24 cellular contexts compared by ENCODE assay signal in the genomic region with DNA sequence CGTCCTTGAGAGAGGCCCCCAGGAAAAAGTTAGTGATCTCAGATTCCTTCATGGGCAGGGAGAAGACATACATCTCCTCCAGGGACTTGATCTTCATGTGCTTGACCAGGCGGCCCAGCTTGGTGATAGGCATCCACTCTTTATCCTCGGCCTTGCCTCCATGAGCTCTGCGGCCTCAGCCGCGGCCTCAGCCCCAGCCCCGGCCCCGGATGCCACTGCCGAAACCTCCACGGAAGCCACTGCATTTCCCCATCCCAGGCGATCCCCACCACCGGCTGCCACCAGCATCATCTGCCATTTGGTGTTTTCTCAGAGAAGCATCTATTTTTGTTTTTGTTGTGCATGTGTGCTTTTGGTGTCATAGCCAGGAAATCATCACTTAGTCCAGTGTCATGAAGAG. TPM values are rescaled to one million over a fixed set of nuclear protein-coding genes. Genes with fewer than 3 reads are reported as not detected.
A peak's percentile ranks its signal among the peaks of the same experiment; 100 is the strongest.
DNase-seq lines count a peak whose midpoint lies in the region; ATAC-seq, FAIRE-seq and TF ChIP-seq lines count a peak whose summit lies in the region.
"Had no signal": no experiment of that assay in that cellular context is flagged by ENCODE, and none has a peak within 500 bp of the region (broad histone marks: within the 10 kb centered on the region; RNA-seq: fewer than 3 reads in every experiment).

No MANE protein-coding gene starts in this region.

- no peaks in the 10 kb centered on the region for H3K9me3 Mint-ChIP-seq in H9
- H3K9me3 Mint-ChIP-seq in osteocyte (ENCODE audit: unreplicated experiment): no peaks in the 10 kb centered on the region
- H3K9me3 Mint-ChIP-seq: CD4-positive, alpha-beta T cell; CD8-positive, alpha-beta T cell had no signal

- H3K4me1 ChIP-seq in HepG2 (ENCODE audit: insufficient read depth, low read length) (no peaks in the 10 kb centered on the region), right lobe of liver (no peaks in the 10 kb centered on the region), H9 (ENCODE audit: insufficient read depth, low read length) (no peaks in the 10 kb centered on the region)
- H3K4me1 ChIP-seq: BLaER1 treated with 17β-estradiol and CSF1 and Interleukin-3, amounts not matched to agents 10 nM and 100 nM; Caco-2 had no signal

- H3K4me1 Mint-ChIP-seq in H9 (no peaks in the 10 kb centered on the region), osteocyte (ENCODE audit: unreplicated experiment) (no peaks in the 10 kb centered on the region)
- H3K4me1 Mint-ChIP-seq: B cell had no signal

- H4K20me1 ChIP-seq in HepG2 (ENCODE audit: insufficient read depth, low read length) (peaks cover 7% of the 10 kb centered on the region; the same call in 1 of the 2 replicates), H9 (ENCODE audit: control insufficient read depth, insufficient read depth, insufficient read length) (no peaks in the 10 kb centered on the region)

- H3K27ac Mint-ChIP-seq in H9 (peak overlapping the region in 2 of 3 experiments; percentile 44 to 77; a peak in 2 of 7 replicates), osteocyte (ENCODE audit: unreplicated experiment) (no peak overlapping the region)
- H3K27ac Mint-ChIP-seq: B cell; CD4-positive, alpha-beta T cell; CD8-positive, alpha-beta T cell had no signal

- H3K9me3 ChIP-seq in HepG2 (ENCODE audit: low read length) (no peaks in the 10 kb centered on the region), right lobe of liver (no peaks in the 10 kb centered on the region), H9 (ENCODE audit: control insufficient read depth, low read depth, low read length) (no peaks in the 10 kb centered on the region)
- H3K9me3 ChIP-seq: BLaER1 treated with 17β-estradiol and CSF1 and Interleukin-3, amounts not matched to agents 10 nM and 100 nM; Caco-2 had no signal

- TF ChIP-seq CTCF in HepG2 (CRISPR knock-in tag; IDR thresholded peaks at IDR 0.05) (no peak), right lobe of liver (IDR thresholded peaks at IDR 0.05) (no peak), H9 (conservative IDR thresholded peaks at IDR 0.05) (no peak), osteocyte (IDR thresholded peaks at IDR 0.05) (no peak)

- H3K27me3 Mint-ChIP-seq in H9 (ENCODE audit: low read depth): no peaks in the 10 kb centered on the region
- no peaks in the 10 kb centered on the region for H3K27me3 Mint-ChIP-seq in osteocyte (ENCODE audit: unreplicated experiment)
- H3K27me3 Mint-ChIP-seq: B cell; CD4-positive, alpha-beta T cell had no signal

- in situ Hi-C loops in HepG2 (cut with HindIII; ENCODE audit: extremely low pct_ligation_motif_present, low pct_unique_long_range_greater_than_20kb): no loop called here

- H3K56ac ChIP-seq in H9 (ENCODE audit: insufficient read length, low read depth, low read length): no peak overlapping the region

- H4K8ac ChIP-seq in H9 (replicated peaks; ENCODE audit: insufficient read length, low read depth, low read length): no peak overlapping the region

- H2BK12ac ChIP-seq in H9 (ENCODE audit: insufficient read length, low read depth, low read length): no peak overlapping the region

- no peak overlapping the region for H3K4ac ChIP-seq in H9 (ENCODE audit: low read depth, low read length)

- H3K18ac ChIP-seq in H9 (ENCODE audit: insufficient read length, low read depth, low read length): no peak overlapping the region

- H4K5ac ChIP-seq in H9 (ENCODE audit: insufficient read length, low read depth, low read length): no peak overlapping the region

- H3K4me2 ChIP-seq in HepG2 (ENCODE audit: low read depth, low read length): no peak overlapping the region
- no peak overlapping the region for H3K4me2 ChIP-seq in H9 (ENCODE audit: insufficient read depth, insufficient read length, low read length)
- H3K4me2 ChIP-seq: BLaER1 treated with 17β-estradiol and CSF1 and Interleukin-3, amounts not matched to agents 10 nM and 100 nM had no signal

- WGBS in HepG2 (ENCODE audit: low lambda C conversion rate): 98% methylated on average over 10 of the region's 12 CpGs
- 95% methylated on average over 3 of the region's 12 CpGs for WGBS in right lobe of liver (ENCODE audit: insufficient coverage, low coverage, low lambda C conversion rate, missing lambda C conversion rate)
- no CpG with 5 or more reads among the region's 12 CpGs for WGBS in H9 (ENCODE audit: extremely low coverage, insufficient read length, low lambda C conversion rate)

- no peak overlapping the region for H3K14ac ChIP-seq in H9 (ENCODE audit: insufficient read depth, low read length)

- DNase-seq in HepG2 (ENCODE audit: low spot score) (no peak), right lobe of liver (no peak), H9 (no peak), osteocyte (ENCODE audit: extremely low spot score, unreplicated experiment) (peak; percentile 68)
- DNase-seq: 8988T; AML-193; Caco-2; Calu3; CD4-positive, alpha-beta T cell; CD8-positive, alpha-beta T cell; DMS53; DMS79; DND-41; EL; GDM1 had no signal

- H3K27ac ChIP-seq in HepG2 (ENCODE audit: extremely low read length, insufficient read depth, low read length) (no peak overlapping the region), right lobe of liver (no peak overlapping the region), H9 (ENCODE audit: insufficient read length, low read depth, low read length) (no peak overlapping the region)
- H3K27ac ChIP-seq: BLaER1 treated with 17β-estradiol and CSF1 and Interleukin-3, amounts not matched to agents 10 nM and 100 nM; C4-2B had no signal

- FAIRE-seq in HepG2 (lab: Jason Lieb, UNC): no peak
- FAIRE-seq: A204.1, D721Med, GM12878, GM12892 had no signal

- H3K36me3 Mint-ChIP-seq in H9 (ENCODE audit: insufficient read depth in 1 of 3, low read depth in 3 of 3) (peaks cover 16 to 38% (median 25%) of the 10 kb centered on the region in 3 experiments; a peak in 6 of 7 replicates), osteocyte (ENCODE audit: unreplicated experiment) (peaks cover 21% of the 10 kb centered on the region)

- peaks cover 11 to 68% of the 10 kb centered on the region in 2 experiments for H3K36me3 ChIP-seq in HepG2 (replicated peaks in 1 of 2; ENCODE audit: control insufficient read depth in 1 of 2, insufficient read depth in 2 of 2, low read length in 2 of 2)
- peaks cover 9 to 72% (median 29%) of the 10 kb centered on the region in 4 donors for H3K36me3 ChIP-seq in right lobe of liver

- H3K4me3 ChIP-seq in HepG2 (replicated peaks in 1 of 3; ENCODE audit: insufficient read depth in 1 of 3, low read depth in 2 of 3, low read length in 3 of 3): no peak overlapping the region
- no peak overlapping the region for H3K4me3 ChIP-seq in right lobe of liver
- H3K4me3 ChIP-seq: BLaER1 treated with 17β-estradiol and CSF1 and Interleukin-3, amounts not matched to agents 10 nM and 100 nM; GM12878 had no signal

- TF ChIP-seq EP300 in HepG2 (IDR thresholded peaks at IDR 0.05; ENCODE audit: low read depth in 2 of 2, low read length in 2 of 2): no peak
- TF ChIP-seq EP300 in HepG2 (CRISPR knock-in tag; IDR thresholded peaks at IDR 0.05; ENCODE audit: borderline replicate concordance): no peak

- H4K91ac ChIP-seq in H9 (ENCODE audit: insufficient read length, low read depth, low read length): no peak overlapping the region

- ATAC-seq in HepG2: no peak
- no peak for ATAC-seq in right lobe of liver
- ATAC-seq in GM18517 (IDR thresholded peaks at IDR 0.05; ENCODE audit: unreplicated experiment): no peak
- no peak for ATAC-seq in GM18505 (IDR thresholded peaks at IDR 0.05; ENCODE audit: unreplicated experiment)
- ATAC-seq: CD8-positive, alpha-beta T cell; GM12878 had no signal

- H2BK15ac ChIP-seq in H9 (ENCODE audit: low read depth, low read length): no peak overlapping the region

- CTCF ChIA-PET in HepG2 (lab: Yijun Ruan, JAX; ENCODE audit: low intra/inter-chr PET ratio, low total read pairs): no interaction called here

- no peak overlapping the region for H3K9ac ChIP-seq in HepG2 (ENCODE audit: insufficient read depth, low read depth, low read length)
- no peak overlapping the region for H3K9ac ChIP-seq in H9 (ENCODE audit: extremely low read depth, insufficient read length, low read length)
- H3K9ac ChIP-seq: BLaER1 treated with 17β-estradiol and CSF1 and Interleukin-3, amounts not matched to agents 10 nM and 100 nM had no signal

- BruUV-seq in HepG2 (replicated peaks; lab: Mats Ljungman, UMichigan): no TSS peak

- no peak overlapping the region for H3T11ph ChIP-seq in H9 (ENCODE audit: low read length)

- no peak overlapping the region for H2AK5ac ChIP-seq in H9 (ENCODE audit: insufficient read length, low read length)

- intact Hi-C loops in HepG2 (cut with micrococcal nuclease; ENCODE audit: unreplicated experiment) (no loop called here), right lobe of liver (cut with DNase I) (no loop called here)

- TF ChIP-seq RAD21 in HepG2 (CRISPR knock-in tag; IDR thresholded peaks at IDR 0.05): no peak

- POLR2A ChIA-PET in HepG2 (lab: Yijun Ruan, JAX): no interaction called here

- H3K23ac ChIP-seq in H9 (ENCODE audit: insufficient read length, low read depth, low read length): no peak overlapping the region

- no peak overlapping the region for H2BK120ac ChIP-seq in H9 (ENCODE audit: low read depth, low read length, poor library complexity, severe bottlenecking)

- H3K4me3 Mint-ChIP-seq in H9 (no peak overlapping the region), osteocyte (ENCODE audit: unreplicated experiment) (no peak overlapping the region)
- H3K4me3 Mint-ChIP-seq: B cell; CD4-positive, alpha-beta T cell; CD8-positive, alpha-beta T cell had no signal

- H3K79me2 ChIP-seq in HepG2 (ENCODE audit: insufficient read depth, low read length) (peaks cover 24% of the 10 kb centered on the region), H9 (ENCODE audit: insufficient read depth, low read length) (no peaks in the 10 kb centered on the region)

- H2AFZ ChIP-seq in HepG2 (ENCODE audit: low read length): no peak overlapping the region
- no peak overlapping the region for H2AFZ ChIP-seq in H9 (ENCODE audit: low read length)

- H3K27me3 ChIP-seq in HepG2 (ENCODE audit: control insufficient read depth in 1 of 2, insufficient read depth in 2 of 2, low read length in 2 of 2): no peaks in the 10 kb centered on the region
- no peaks in the 10 kb centered on the region for H3K27me3 ChIP-seq in right lobe of liver
- H3K27me3 ChIP-seq in H9 (ENCODE audit: insufficient read depth, low read length): no peaks in the 10 kb centered on the region
- H3K27me3 ChIP-seq: BLaER1 treated with 17β-estradiol and CSF1 and Interleukin-3, amounts not matched to agents 10 nM and 100 nM had no signal

- no peak overlapping the region for H2BK20ac ChIP-seq in H9 (ENCODE audit: low read depth, low read length, poor library complexity, severe bottlenecking)

- TF ChIP-seq POLR2A in HepG2 (IDR thresholded peaks at IDR 0.05; ENCODE audit: insufficient read depth in 1 of 2, low read depth in 2 of 2, low read length in 2 of 2) (no peak), right lobe of liver (IDR thresholded peaks at IDR 0.05) (no peak), GM18505 (IDR thresholded peaks at IDR 0.05; ENCODE audit: borderline replicate concordance, extremely low read depth, insufficient read depth, insufficient read length) (no peak)

- H3K23me2 ChIP-seq in H9 (ENCODE audit: insufficient read length, low read depth, low read length, poor library complexity, severe bottlenecking): no peaks in the 10 kb centered on the region

- no peak overlapping the region for H2BK5ac ChIP-seq in H9 (ENCODE audit: insufficient read length, low read length)

- no peaks in the 10 kb centered on the region for H3K79me1 ChIP-seq in H9 (ENCODE audit: insufficient read depth, low read depth, low read length, poor library complexity, severe bottlenecking)

RNA-seq across cellular contexts. Expression of a gene that starts 16.7 kb away (rescaled TPM):
- 19.6 and 28.4 TPM in 2 replicates for total RNA-seq in HepG2 (2016; rRNA removed; fragmentation: Illumina TruSeq; extraction: Trizol)
- total RNA-seq in HepG2 (2016; cell fraction: cytosol; rRNA removed; fragmentation: Illumina TruSeq; extraction: Trizol; ENCODE audit: low read depth): 17.2 and 17.4 TPM in 2 replicates
- total RNA-seq in HepG2 (2016; cell fraction: insoluble cytoplasmic fraction; rRNA removed; fragmentation: Illumina TruSeq; extraction: Trizol): 15.5 and 27.2 TPM in 2 replicates
- total RNA-seq in HepG2 (2016; cell fraction: membrane; rRNA removed; fragmentation: Illumina TruSeq; extraction: Trizol): 21.2 and 25.8 TPM in 2 replicates
- 17.9 and 22.6 TPM in 2 replicates for total RNA-seq in HepG2 (2016; cell fraction: nucleus; rRNA removed; fragmentation: Illumina TruSeq; extraction: Trizol)
- 41.9 and 48.7 TPM in 2 replicates for polyA plus RNA-seq in HepG2 (2011; rRNA removed)
- polyA plus RNA-seq in HepG2 (2011; cell fraction: cytosol; rRNA removed): 39.7 and 43.4 TPM in 2 replicates
- polyA plus RNA-seq in HepG2 (2011; cell fraction: nucleus; rRNA removed): 55.0 and 64.7 TPM in 2 replicates
- 24.2 and 34.9 TPM in 2 replicates for polyA plus RNA-seq in HepG2 (2012)
- 21.4 and 26.0 TPM in 2 replicates for polyA plus RNA-seq in HepG2 (2016; cell fraction: cytosol; fragmentation: Illumina TruSeq; extraction: Trizol; ENCODE audit: low read depth)
- 28.1 and 32.5 TPM in 2 replicates for polyA plus RNA-seq in HepG2 (2016; cell fraction: insoluble cytoplasmic fraction; fragmentation: Illumina TruSeq; extraction: Trizol; ENCODE audit: low read depth)
- polyA plus RNA-seq in HepG2 (2016; cell fraction: membrane; fragmentation: Illumina TruSeq; extraction: Trizol; ENCODE audit: low read depth): 25.5 and 31.7 TPM in 2 replicates
- 61.7 and 67.8 TPM in 2 replicates for polyA plus RNA-seq in HepG2 (2016; cell fraction: nucleus; fragmentation: Illumina TruSeq; extraction: Trizol; ENCODE audit: insufficient read depth, low read depth)
- 45.6 and 61.3 TPM in 2 replicates for polyA minus RNA-seq in HepG2 (2011; rRNA and poly(A)+ RNA removed; ENCODE audit: low replicate concordance)
- 19.2 and 21.1 TPM in 2 replicates for polyA minus RNA-seq in HepG2 (2011; cell fraction: cytosol; rRNA and poly(A)+ RNA removed)
- polyA minus RNA-seq in HepG2 (2011; cell fraction: nucleus; rRNA and poly(A)+ RNA removed): 13.9 and 17.8 TPM in 2 replicates
- 10 to 100 TPM in 3 of 6 experiments, 1 to 10 TPM in 3; 5.1 to 13.6 (median 9.3) TPM for total RNA-seq in right lobe of liver
- 27.4 and 27.9 TPM in 2 replicates for total RNA-seq in H9 (2021)
- 7.1 TPM in 2 replicates for total RNA-seq in osteocyte

RNA-seq across cellular contexts. Expression of a gene that starts 26.4 kb away (rescaled TPM):
- total RNA-seq in HepG2 (2016; rRNA removed; fragmentation: Illumina TruSeq; extraction: Trizol) (10.7 and 11.3 TPM in 2 replicates), right lobe of liver (1 to 10 TPM; 2.5 to 8.6 (median 6.0) TPM), H9 (2021) (10.3 and 11.6 TPM in 2 replicates), osteocyte (3.6 and 4.3 TPM in 2 replicates)
- total RNA-seq in HepG2 (2016; cell fraction: cytosol; rRNA removed; fragmentation: Illumina TruSeq; extraction: Trizol; ENCODE audit: low read depth): 1.9 and 2.1 TPM in 2 replicates
- total RNA-seq in HepG2 (2016; cell fraction: insoluble cytoplasmic fraction; rRNA removed; fragmentation: Illumina TruSeq; extraction: Trizol): 10.1 and 11.0 TPM in 2 replicates
- 2.9 and 3.5 TPM in 2 replicates for total RNA-seq in HepG2 (2016; cell fraction: membrane; rRNA removed; fragmentation: Illumina TruSeq; extraction: Trizol)
- 5.8 and 7.3 TPM in 2 replicates for total RNA-seq in HepG2 (2016; cell fraction: nucleus; rRNA removed; fragmentation: Illumina TruSeq; extraction: Trizol)
- polyA plus RNA-seq in HepG2 (2011; rRNA removed): 4.1 and 4.9 TPM in 2 replicates
- 5.1 and 5.2 TPM in 2 replicates for polyA plus RNA-seq in HepG2 (2011; cell fraction: cytosol; rRNA removed)
- polyA plus RNA-seq in HepG2 (2011; cell fraction: nucleus; rRNA removed): 8.3 and 10.1 TPM in 2 replicates
- 4.0 and 4.5 TPM in 2 replicates for polyA plus RNA-seq in HepG2 (2012)
- polyA plus RNA-seq in HepG2 (2016; cell fraction: cytosol; fragmentation: Illumina TruSeq; extraction: Trizol; ENCODE audit: low read depth): 1.9 and 2.1 TPM in 2 replicates
- polyA plus RNA-seq in HepG2 (2016; cell fraction: insoluble cytoplasmic fraction; fragmentation: Illumina TruSeq; extraction: Trizol; ENCODE audit: low read depth): 10.5 and 11.3 TPM in 2 replicates
- polyA plus RNA-seq in HepG2 (2016; cell fraction: membrane; fragmentation: Illumina TruSeq; extraction: Trizol; ENCODE audit: low read depth): 2.6 and 3.6 TPM in 2 replicates
- 12.6 and 12.9 TPM in 2 replicates for polyA plus RNA-seq in HepG2 (2016; cell fraction: nucleus; fragmentation: Illumina TruSeq; extraction: Trizol; ENCODE audit: insufficient read depth, low read depth)
- polyA minus RNA-seq in HepG2 (2011; rRNA and poly(A)+ RNA removed; ENCODE audit: low replicate concordance): 5.9 and 6.1 TPM in 2 replicates
- 2.9 and 3.3 TPM in 2 replicates for polyA minus RNA-seq in HepG2 (2011; cell fraction: cytosol; rRNA and poly(A)+ RNA removed)
- 4.6 and 5.2 TPM in 2 replicates for polyA minus RNA-seq in HepG2 (2011; cell fraction: nucleus; rRNA and poly(A)+ RNA removed)

RNA-seq across cellular contexts. Expression of a gene that starts 30.3 kb away (rescaled TPM):
- total RNA-seq in HepG2 (2016; rRNA removed; fragmentation: Illumina TruSeq; extraction: Trizol) (53.3 and 59.6 TPM in 2 replicates), right lobe of liver (10 to 100 TPM; 24.3 to 39.6 (median 35.3) TPM), H9 (2021) (52.8 and 55.6 TPM in 2 replicates), osteocyte (67.7 and 76.1 TPM in 2 replicates)
- 12.2 and 13.2 TPM in 2 replicates for total RNA-seq in HepG2 (2016; cell fraction: cytosol; rRNA removed; fragmentation: Illumina TruSeq; extraction: Trizol; ENCODE audit: low read depth)
- total RNA-seq in HepG2 (2016; cell fraction: insoluble cytoplasmic fraction; rRNA removed; fragmentation: Illumina TruSeq; extraction: Trizol): 54.5 and 55.8 TPM in 2 replicates
- 17.0 and 19.1 TPM in 2 replicates for total RNA-seq in HepG2 (2016; cell fraction: membrane; rRNA removed; fragmentation: Illumina TruSeq; extraction: Trizol)
- total RNA-seq in HepG2 (2016; cell fraction: nucleus; rRNA removed; fragmentation: Illumina TruSeq; extraction: Trizol): 64.6 and 73.8 TPM in 2 replicates
- 75.5 and 84.2 TPM in 2 replicates for polyA plus RNA-seq in HepG2 (2011; rRNA removed)
- 29.8 and 38.5 TPM in 2 replicates for polyA plus RNA-seq in HepG2 (2011; cell fraction: cytosol; rRNA removed)
- polyA plus RNA-seq in HepG2 (2011; cell fraction: nucleus; rRNA removed): 127 and 151 TPM in 2 replicates
- 41.9 and 49.1 TPM in 2 replicates for polyA plus RNA-seq in HepG2 (2012)
- polyA plus RNA-seq in HepG2 (2016; cell fraction: cytosol; fragmentation: Illumina TruSeq; extraction: Trizol; ENCODE audit: low read depth): 4.2 and 5.6 TPM in 2 replicates
- 65.2 and 70.6 TPM in 2 replicates for polyA plus RNA-seq in HepG2 (2016; cell fraction: insoluble cytoplasmic fraction; fragmentation: Illumina TruSeq; extraction: Trizol; ENCODE audit: low read depth)
- polyA plus RNA-seq in HepG2 (2016; cell fraction: membrane; fragmentation: Illumina TruSeq; extraction: Trizol; ENCODE audit: low read depth): 9.6 and 11.3 TPM in 2 replicates
- 118 and 132 TPM in 2 replicates for polyA plus RNA-seq in HepG2 (2016; cell fraction: nucleus; fragmentation: Illumina TruSeq; extraction: Trizol; ENCODE audit: insufficient read depth, low read depth)
- 67.2 and 86.8 TPM in 2 replicates for polyA minus RNA-seq in HepG2 (2011; rRNA and poly(A)+ RNA removed; ENCODE audit: low replicate concordance)
- 16.6 and 22.4 TPM in 2 replicates for polyA minus RNA-seq in HepG2 (2011; cell fraction: cytosol; rRNA and poly(A)+ RNA removed)
- 108 and 109 TPM in 2 replicates for polyA minus RNA-seq in HepG2 (2011; cell fraction: nucleus; rRNA and poly(A)+ RNA removed)

RNA-seq across cellular contexts. Expression of a gene that starts 40.2 kb away (rescaled TPM):
- total RNA-seq in HepG2 (2016; rRNA removed; fragmentation: Illumina TruSeq; extraction: Trizol) (24.0 and 26.5 TPM in 2 replicates), right lobe of liver (1 to 10 TPM; 3.0 to 6.1 (median 4.1) TPM), H9 (2021) (24.6 and 26.2 TPM in 2 replicates), osteocyte (9.7 and 10.0 TPM in 2 replicates)
- 4.4 and 5.1 TPM in 2 replicates for total RNA-seq in HepG2 (2016; cell fraction: cytosol; rRNA removed; fragmentation: Illumina TruSeq; extraction: Trizol; ENCODE audit: low read depth)
- total RNA-seq in HepG2 (2016; cell fraction: insoluble cytoplasmic fraction; rRNA removed; fragmentation: Illumina TruSeq; extraction: Trizol): 21.6 and 25.0 TPM in 2 replicates
- 19.0 and 23.1 TPM in 2 replicates for total RNA-seq in HepG2 (2016; cell fraction: membrane; rRNA removed; fragmentation: Illumina TruSeq; extraction: Trizol)
- total RNA-seq in HepG2 (2016; cell fraction: nucleus; rRNA removed; fragmentation: Illumina TruSeq; extraction: Trizol): 20.3 and 22.4 TPM in 2 replicates
- polyA plus RNA-seq in HepG2 (2011; rRNA removed): 6.6 and 9.0 TPM in 2 replicates
- 4.7 and 6.7 TPM in 2 replicates for polyA plus RNA-seq in HepG2 (2011; cell fraction: cytosol; rRNA removed)
- polyA plus RNA-seq in HepG2 (2011; cell fraction: nucleus; rRNA removed): 3.9 and 4.8 TPM in 2 replicates
- 11.2 and 12.6 TPM in 2 replicates for polyA plus RNA-seq in HepG2 (2012)
- polyA plus RNA-seq in HepG2 (2016; cell fraction: cytosol; fragmentation: Illumina TruSeq; extraction: Trizol; ENCODE audit: low read depth): 5.5 and 6.5 TPM in 2 replicates
- polyA plus RNA-seq in HepG2 (2016; cell fraction: insoluble cytoplasmic fraction; fragmentation: Illumina TruSeq; extraction: Trizol; ENCODE audit: low read depth): 25.9 and 29.3 TPM in 2 replicates
- 20.3 and 21.1 TPM in 2 replicates for polyA plus RNA-seq in HepG2 (2016; cell fraction: membrane; fragmentation: Illumina TruSeq; extraction: Trizol; ENCODE audit: low read depth)
- polyA plus RNA-seq in HepG2 (2016; cell fraction: nucleus; fragmentation: Illumina TruSeq; extraction: Trizol; ENCODE audit: insufficient read depth, low read depth): 29.7 and 32.1 TPM in 2 replicates
- 2.8 and 4.8 TPM in 2 replicates for polyA minus RNA-seq in HepG2 (2011; rRNA and poly(A)+ RNA removed; ENCODE audit: low replicate concordance)
- polyA minus RNA-seq in HepG2 (2011; cell fraction: cytosol; rRNA and poly(A)+ RNA removed): 3.5 and 6.3 TPM in 2 replicates
- 6.3 and 7.2 TPM in 2 replicates for polyA minus RNA-seq in HepG2 (2011; cell fraction: nucleus; rRNA and poly(A)+ RNA removed)

RNA-seq across cellular contexts. Expression of a gene that starts 40.4 kb away (rescaled TPM):
- total RNA-seq in HepG2 (2016; rRNA removed; fragmentation: Illumina TruSeq; extraction: Trizol): 46.8 and 75.7 TPM in 2 replicates
- 70.2 and 74.2 TPM in 2 replicates for total RNA-seq in HepG2 (2016; cell fraction: cytosol; rRNA removed; fragmentation: Illumina TruSeq; extraction: Trizol; ENCODE audit: low read depth)
- 42.5 and 72.3 TPM in 2 replicates for total RNA-seq in HepG2 (2016; cell fraction: insoluble cytoplasmic fraction; rRNA removed; fragmentation: Illumina TruSeq; extraction: Trizol)
- 73.2 and 82.2 TPM in 2 replicates for total RNA-seq in HepG2 (2016; cell fraction: membrane; rRNA removed; fragmentation: Illumina TruSeq; extraction: Trizol)
- total RNA-seq in HepG2 (2016; cell fraction: nucleus; rRNA removed; fragmentation: Illumina TruSeq; extraction: Trizol): 105 and 110 TPM in 2 replicates
- 80.8 and 82.3 TPM in 2 replicates for polyA plus RNA-seq in HepG2 (2011; rRNA removed)
- polyA plus RNA-seq in HepG2 (2011; cell fraction: cytosol; rRNA removed): 31.7 and 43.3 TPM in 2 replicates
- 435 and 511 TPM in 2 replicates for polyA plus RNA-seq in HepG2 (2011; cell fraction: nucleus; rRNA removed)
- polyA plus RNA-seq in HepG2 (2012): 38.9 and 47.5 TPM in 2 replicates
- polyA plus RNA-seq in HepG2 (2016; cell fraction: cytosol; fragmentation: Illumina TruSeq; extraction: Trizol; ENCODE audit: low read depth): 29.1 and 34.3 TPM in 2 replicates
- 38.5 and 44.1 TPM in 2 replicates for polyA plus RNA-seq in HepG2 (2016; cell fraction: insoluble cytoplasmic fraction; fragmentation: Illumina TruSeq; extraction: Trizol; ENCODE audit: low read depth)
- polyA plus RNA-seq in HepG2 (2016; cell fraction: membrane; fragmentation: Illumina TruSeq; extraction: Trizol; ENCODE audit: low read depth): 43.7 and 46.4 TPM in 2 replicates
- 202 and 205 TPM in 2 replicates for polyA plus RNA-seq in HepG2 (2016; cell fraction: nucleus; fragmentation: Illumina TruSeq; extraction: Trizol; ENCODE audit: insufficient read depth, low read depth)
- polyA minus RNA-seq in HepG2 (2011; rRNA and poly(A)+ RNA removed; ENCODE audit: low replicate concordance): 151 and 353 TPM in 2 replicates
- polyA minus RNA-seq in HepG2 (2011; cell fraction: cytosol; rRNA and poly(A)+ RNA removed): 25.4 and 29.5 TPM in 2 replicates
- 222 and 248 TPM in 2 replicates for polyA minus RNA-seq in HepG2 (2011; cell fraction: nucleus; rRNA and poly(A)+ RNA removed)
- 10 to 100 TPM; 20.6 to 40.5 (median 28.9) TPM for total RNA-seq in right lobe of liver
- 134 and 144 TPM in 2 replicates for total RNA-seq in H9 (2021)
- total RNA-seq in osteocyte: 65.8 and 65.9 TPM in 2 replicates
